8 cellular contexts compared by ENCODE assay signal in the genomic region with DNA sequence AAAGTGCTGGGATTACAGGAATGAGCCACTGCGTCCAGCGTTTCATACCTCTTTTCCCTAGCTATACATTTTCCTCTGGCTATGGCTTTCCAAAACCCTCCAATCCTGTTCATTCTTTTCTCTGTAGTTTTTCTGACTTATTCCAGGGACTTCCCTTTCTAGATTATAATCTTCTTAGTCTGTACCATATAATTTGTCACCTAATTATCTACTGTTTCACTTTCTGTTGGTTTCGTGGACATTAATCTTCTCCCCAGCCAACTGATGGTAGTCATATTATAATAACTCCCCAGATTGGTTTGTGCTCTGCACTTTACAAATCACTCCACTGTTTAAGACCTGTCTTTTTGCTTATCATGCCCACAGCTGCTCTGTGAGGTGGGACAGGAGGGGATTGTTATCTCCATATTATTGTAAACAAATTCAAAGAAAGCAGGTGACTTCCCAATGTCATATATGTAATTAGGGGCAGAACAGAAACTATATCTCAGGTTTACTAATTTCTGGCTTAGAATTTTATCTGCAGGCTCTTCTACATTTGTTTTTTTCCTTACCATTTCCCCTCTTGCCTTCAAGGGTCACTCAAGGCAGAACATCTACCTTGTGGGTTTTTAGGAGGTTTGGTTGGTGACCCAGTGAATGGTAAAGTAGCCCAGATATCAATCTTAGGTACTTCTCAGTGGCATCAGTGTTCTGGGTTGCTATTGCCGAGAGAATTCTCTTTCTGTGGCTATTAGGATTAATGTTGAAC. TPM values are rescaled to one million over a fixed set of nuclear protein-coding genes. Genes with fewer than 3 reads are reported as not detected.
A peak's percentile ranks its signal among the peaks of the same experiment; 100 is the strongest.
DNase-seq lines count a peak whose midpoint lies in the region; ATAC-seq and TF ChIP-seq lines count a peak whose summit lies in the region.

No MANE protein-coding gene starts in this region.

- no peaks in the 10 kb centered on the region for H3K27me3 Mint-ChIP-seq in activated CD8-positive, alpha-beta memory T cell treated with anti-CD3 and anti-CD28 coated beads, Interleukin-2, amount 10 ng/mL, durations not matched to agents 7 days and 5 days

- H3K27me3 ChIP-seq in ascending aorta, result no peaks in the 10 kb centered on the region
- H3K27me3 ChIP-seq in thyroid gland, result no peaks in the 10 kb centered on the region

- ATAC-seq in activated CD8-positive, alpha-beta memory T cell treated with anti-CD3 and anti-CD28 coated beads, Interleukin-2, amount 10 ng/mL, durations not matched to agents 7 days and 5 days, result peak; percentile 59
- ATAC-seq in HG03060 (IDR thresholded peaks at IDR 0.05; ENCODE audit: low read depth, unreplicated experiment) (peak; percentile 21), SK-N-SH treated with all-trans-retinoic acid at 6 μM for 48 hours (no peak)

- DNase-seq in activated CD8-positive, alpha-beta memory T cell treated with anti-CD3 and anti-CD28 coated beads, Interleukin-2, amount 10 ng/mL, durations not matched to agents 7 days and 5 days, result no peak
- DNase-seq in activated CD8-positive, alpha-beta memory T cell treated with anti-CD3 and anti-CD28 coated beads, Interleukin-2, amount 50 U/mL, for 4 hours, result no peak
- no peak for DNase-seq in ascending aorta (ENCODE audit: low spot score in 2 of 2)
- no peak for DNase-seq in thyroid gland
- no peak for DNase-seq in iPS-NIHi7 (ENCODE audit: extremely low spot score)
- DNase-seq in cardiac septum (ENCODE audit: low spot score), result no peak

- no peak overlapping the region for H3K4me3 Mint-ChIP-seq in activated CD8-positive, alpha-beta memory T cell treated with anti-CD3 and anti-CD28 coated beads, Interleukin-2, amount 10 ng/mL, durations not matched to agents 7 days and 5 days

- CTCF ChIA-PET in activated CD8-positive, alpha-beta memory T cell treated with anti-CD3 and anti-CD28 coated beads, Interleukin-2, amount 10 ng/mL, durations not matched to agents 7 days and 5 days (lab: Charles Lee), result interaction anchor here (1.6 to 2.7 kb wide), 5 partner anchors 9 to 194 kb away, joined by 4 to 12 read pairs (median 7); partner anchors contain the start of gene STIM1

- peaks cover 16% of the 10 kb centered on the region for H3K36me3 Mint-ChIP-seq in activated CD8-positive, alpha-beta memory T cell treated with anti-CD3 and anti-CD28 coated beads, Interleukin-2, amount 10 ng/mL, durations not matched to agents 7 days and 5 days

- peak overlapping the region; percentile 62 for H3K27ac Mint-ChIP-seq in activated CD8-positive, alpha-beta memory T cell treated with anti-CD3 and anti-CD28 coated beads, Interleukin-2, amount 10 ng/mL, durations not matched to agents 7 days and 5 days

- no peak for TF ChIP-seq POLR2A in thyroid gland (IDR thresholded peaks at IDR 0.05)

- H3K9me3 ChIP-seq in ascending aorta (no peaks in the 10 kb centered on the region), thyroid gland (no peaks in the 10 kb centered on the region)

- H3K9me3 Mint-ChIP-seq in activated CD8-positive, alpha-beta memory T cell treated with anti-CD3 and anti-CD28 coated beads, Interleukin-2, amount 10 ng/mL, durations not matched to agents 7 days and 5 days (ENCODE audit: low read depth), result no peaks in the 10 kb centered on the region

- peaks cover 0 to 23% of the 10 kb centered on the region in 2 donors for H3K4me1 ChIP-seq in ascending aorta
- H3K4me1 ChIP-seq in thyroid gland, result peaks cover 61 to 63% of the 10 kb centered on the region in 2 donors

- WGBS in thyroid gland, 2 donors, result 79 to 80% methylated on average over 3 of the region's 4 CpGs

- H3K4me3 ChIP-seq in ascending aorta, result no peak overlapping the region
- no peak overlapping the region for H3K4me3 ChIP-seq in thyroid gland (replicated peaks in 1 of 3)

- intact Hi-C loops in ascending aorta (cut with DNase I) (no loop called here), thyroid gland (cut with DNase I) (no loop called here), cardiac septum (cut with DNase I) (no loop called here)

- TF ChIP-seq CTCF in ascending aorta (IDR thresholded peaks at IDR 0.05) (no peak), thyroid gland (IDR thresholded peaks at IDR 0.05) (no peak)

- H3K36me3 ChIP-seq in ascending aorta (no peaks in the 10 kb centered on the region), thyroid gland (no peaks in the 10 kb centered on the region)

- peaks cover 50% of the 10 kb centered on the region for H3K4me1 Mint-ChIP-seq in activated CD8-positive, alpha-beta memory T cell treated with anti-CD3 and anti-CD28 coated beads, Interleukin-2, amount 10 ng/mL, durations not matched to agents 7 days and 5 days

- H3K27ac ChIP-seq in ascending aorta, result peak overlapping the region; percentile 77 to 80
- H3K27ac ChIP-seq in thyroid gland, result peak overlapping the region in 2 of 3 donors; percentile 51 to 65

TF ChIP-seq in SK-N-SH treated with all-trans-retinoic acid at 6 μM for 48 hours, 23 proteins besides CTCF, POLR2A, EP300 and RAD21 (continues in another document):
- TF ChIP-seq TCF4 (CRISPR knock-in tag; IDR thresholded peaks at IDR 0.05; ENCODE audit: borderline replicate concordance) (no peak), RARB (CRISPR knock-in tag; IDR thresholded peaks at IDR 0.05) (no peak), ARNTL (CRISPR knock-in tag; IDR thresholded peaks at IDR 0.05; ENCODE audit: borderline replicate concordance, low read depth) (no peak), ZC3H10 (CRISPR knock-in tag; IDR thresholded peaks at IDR 0.05) (no peak), ZFP3 (CRISPR knock-in tag; IDR thresholded peaks at IDR 0.05) (no peak), CSDC2 (CRISPR knock-in tag; IDR thresholded peaks at IDR 0.05) (no peak), ZNF565 (CRISPR knock-in tag; conservative IDR thresholded peaks at IDR 0.05; ENCODE audit: low read depth) (no peak), ISL1 (CRISPR knock-in tag; IDR thresholded peaks at IDR 0.05) (no peak), TSHZ2 (CRISPR knock-in tag; IDR thresholded peaks at IDR 0.05) (no peak), SNAI2 (CRISPR knock-in tag; IDR thresholded peaks at IDR 0.05) (no peak), ZNF70 (CRISPR knock-in tag; IDR thresholded peaks at IDR 0.05) (no peak), ZFP30 (CRISPR knock-in tag; IDR thresholded peaks at IDR 0.05) (no peak), OSR1 (CRISPR knock-in tag; IDR thresholded peaks at IDR 0.05) (no peak), ZNF8 (CRISPR knock-in tag; IDR thresholded peaks at IDR 0.05) (no peak), PPARA (CRISPR knock-in tag; IDR thresholded peaks at IDR 0.05; ENCODE audit: borderline replicate concordance) (no peak)
- TF ChIP-seq, protein P1, sequence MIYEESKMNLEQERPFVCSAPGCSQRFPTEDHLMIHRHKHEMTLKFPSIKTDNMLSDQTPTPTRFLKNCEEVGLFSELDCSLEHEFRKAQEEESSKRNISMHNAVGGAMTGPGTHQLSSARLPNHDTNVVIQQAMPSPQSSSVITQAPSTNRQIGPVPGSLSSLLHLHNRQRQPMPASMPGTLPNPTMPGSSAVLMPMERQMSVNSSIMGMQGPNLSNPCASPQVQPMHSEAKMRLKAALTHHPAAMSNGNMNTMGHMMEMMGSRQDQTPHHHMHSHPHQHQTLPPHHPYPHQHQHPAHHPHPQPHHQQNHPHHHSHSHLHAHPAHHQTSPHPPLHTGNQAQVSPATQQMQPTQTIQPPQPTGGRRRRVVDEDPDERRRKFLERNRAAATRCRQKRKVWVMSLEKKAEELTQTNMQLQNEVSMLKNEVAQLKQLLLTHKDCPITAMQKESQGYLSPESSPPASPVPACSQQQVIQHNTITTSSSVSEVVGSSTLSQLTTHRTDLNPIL (CRISPR knock-in tag; IDR thresholded peaks at IDR 0.05; ENCODE audit: low read depth), result no peak

RNA-seq across cellular contexts. Expression of gene STIM1, which starts 23.9 kb away (rescaled TPM):
- total RNA-seq in activated CD8-positive, alpha-beta memory T cell treated with anti-CD3 and anti-CD28 coated beads, Interleukin-2, amount 10 ng/mL, durations not matched to agents 7 days and 5 days, result 100 to 1,000 TPM in 1 of 2 experiments, 10 to 100 TPM in 1; 83.5 to 104 TPM
- 48.1 TPM for total RNA-seq in ascending aorta
- 10 to 100 TPM; 54.3 to 89.2 (median 71.0) TPM for total RNA-seq in thyroid gland
- 40.4 TPM for total RNA-seq in cardiac septum

RNA-seq across cellular contexts. Expression of gene RHOG, which starts 38.6 kb away (rescaled TPM):
- total RNA-seq in activated CD8-positive, alpha-beta memory T cell treated with anti-CD3 and anti-CD28 coated beads, Interleukin-2, amount 10 ng/mL, durations not matched to agents 7 days and 5 days, result 100 to 1,000 TPM; 154 to 163 TPM
- total RNA-seq in ascending aorta (60.7 TPM), thyroid gland (10 to 100 TPM; 17.3 to 39.0 (median 27.8) TPM), cardiac septum (27.5 TPM)
